In genomic region chr7:78433421-78433820, GRCh38 we compare ENCODE assay signal across 29 cellular contexts.
"Had no signal": no experiment of that assay in that cellular context is flagged by ENCODE, and none has a peak within 500 bp of the region (broad histone marks: within the 10 kb centered on the region; RNA-seq: fewer than 3 reads in every experiment).

No MANE protein-coding gene starts in this region.

- H3K9me3 ChIP-seq: esophagus squamous epithelium, gastroesophageal sphincter had no signal

- H3K4me3 Mint-ChIP-seq: activated B cell treated with CpG ODN at 0.5 μM for 24 hours; activated CD8-positive, alpha-beta T cell treated with anti-CD3 and anti-CD28 coated beads for 36 hours; activated naive CD8-positive, alpha-beta T cell; activated T-cell treated with anti-CD3 and anti-CD28 coated beads, Interleukin-2, amount 50 U/mL, for 4 hours; activated T-helper 17 cell treated with anti-CD3 and anti-CD28 coated beads, Interleukin-2, amount 50 U/mL, for 72 hours; T-helper 17 cell; T-helper 2 cell treated with Interferon-gamma antibody and Interleukin-4, amounts not matched to agents 5 μg/mL and 100 μg/mL, for 36 hours had no signal

- H3K27me3 ChIP-seq: brain microvascular endothelial cell, esophagus squamous epithelium, gastroesophageal sphincter had no signal

- H3K9me3 Mint-ChIP-seq: activated B cell treated with CpG ODN at 0.5 μM for 24 hours; activated CD8-positive, alpha-beta T cell treated with anti-CD3 and anti-CD28 coated beads for 36 hours; activated T-cell treated with anti-CD3 and anti-CD28 coated beads, Interleukin-2, amount 50 U/mL, for 4 hours; activated T-helper 17 cell treated with anti-CD3 and anti-CD28 coated beads, Interleukin-2, amount 50 U/mL, for 72 hours; T-helper 2 cell treated with Interferon-gamma antibody and Interleukin-4, amounts not matched to agents 5 μg/mL and 100 μg/mL, for 36 hours had no signal

- H3K36me3 Mint-ChIP-seq: activated naive CD8-positive, alpha-beta T cell had no signal

- H3K27ac ChIP-seq: brain microvascular endothelial cell, epithelial cell of prostate, esophagus squamous epithelium, gastroesophageal sphincter, WERI-Rb-1 had no signal

- H3K27me3 Mint-ChIP-seq: activated CD8-positive, alpha-beta T cell treated with anti-CD3 and anti-CD28 coated beads for 36 hours; activated naive CD8-positive, alpha-beta T cell had no signal

- H3K4me1 Mint-ChIP-seq: activated B cell treated with CpG ODN at 0.5 μM for 24 hours; activated T-helper 17 cell treated with anti-CD3 and anti-CD28 coated beads, Interleukin-2, amount 50 U/mL, for 72 hours; T-helper 17 cell had no signal

- H3K4me1 ChIP-seq: esophagus squamous epithelium, gastroesophageal sphincter had no signal

- H3K4me3 ChIP-seq: esophagus squamous epithelium, gastroesophageal sphincter had no signal

- H3K36me3 ChIP-seq: brain microvascular endothelial cell, esophagus squamous epithelium, gastroesophageal sphincter, WERI-Rb-1 had no signal

- ATAC-seq: activated CD4-positive, CD25-positive, alpha-beta regulatory T cell treated with anti-CD3 and anti-CD28 coated beads, Interleukin-2, amount 50 U/mL, for 24 hours; activated CD8-positive, alpha-beta T cell treated with anti-CD3 and anti-CD28 coated beads for 36 hours; activated T-cell treated with anti-CD3 and anti-CD28 coated beads, Interleukin-2, amount 50 U/mL, for 4 hours; activated T-helper 17 cell treated with anti-CD3 and anti-CD28 coated beads, Interleukin-2, amount 50 U/mL, for 72 hours; gastroesophageal sphincter; T-helper 17 cell had no signal

- DNase-seq: activated B cell treated with CpG ODN at 0.5 μM for 24 hours; activated CD4-positive, alpha-beta T cell treated with anti-CD3 and anti-CD28 coated beads for 48 hours; activated CD4-positive, alpha-beta T cell treated with anti-CD3 and anti-CD28 coated beads, Interleukin-2, amount 50 U/mL, for 1 hour; activated CD4-positive, alpha-beta T cell treated with anti-CD3 and anti-CD28 coated beads, Interleukin-2, amount 50 U/mL, for 48 hours; activated CD8-positive, alpha-beta memory T cell treated with anti-CD3 and anti-CD28 coated beads for 24 hours; activated CD8-positive, alpha-beta T cell treated with anti-CD3 and anti-CD28 coated beads for 36 hours; activated effector memory CD4-positive, alpha-beta T cell treated with Interleukin-2 at 50 U/mL for 16 hours; activated gamma-delta T cell treated with Interleukin-2 at 50 U/mL for 16 hours; activated naive CD4-positive, alpha-beta T cell treated with anti-CD3 and anti-CD28 coated beads, Interleukin-2, amount 50 U/mL, for 16 hours; activated naive CD4-positive, alpha-beta T cell treated with Interleukin-2 at 50 U/mL for 16 hours; activated T-cell treated with anti-CD3 and anti-CD28 coated beads, Interleukin-2, amount 50 U/mL, for 4 hours; amniotic stem cell; anterior cingulate cortex; brain microvascular endothelial cell; cortex of kidney; dermis blood vessel endothelial cell; effector CD8-positive, alpha-beta T cell; esophagus squamous epithelium; foreskin melanocyte; T-helper 1 cell; T-helper 17 cell; T1000; WERI-Rb-1 had no signal

- H3K27ac Mint-ChIP-seq: activated B cell treated with CpG ODN at 0.5 μM for 24 hours; activated CD8-positive, alpha-beta T cell treated with anti-CD3 and anti-CD28 coated beads for 36 hours; activated naive CD8-positive, alpha-beta T cell; activated T-helper 17 cell treated with anti-CD3 and anti-CD28 coated beads, Interleukin-2, amount 50 U/mL, for 72 hours; T-helper 17 cell; T-helper 2 cell treated with Interferon-gamma antibody and Interleukin-4, amounts not matched to agents 5 μg/mL and 100 μg/mL, for 36 hours had no signal
